ENCODE assay signal across 5 cellular contexts in genomic region chr10:42235736-42236135, GRCh38.
A peak's percentile ranks its signal among the peaks of the same experiment; 100 is the strongest.
DNase-seq lines count a peak whose midpoint lies in the region; ATAC-seq and TF ChIP-seq lines count a peak whose summit lies in the region.
"Not testable (repeated sequence)": the region's sequence is repeated elsewhere in the genome, so short reads cannot be mapped to it uniquely, and the experiment has no call there.

No MANE protein-coding gene starts in this region.

- H3K27me3 ChIP-seq in spleen (replicated peaks in 1 of 7); upper lobe of right lung: not testable (repeated sequence)

- 86 to 92% (median 89%) methylated on average over 13 to 14 of the region's 14 CpGs for WGBS in spleen, 5 donors

- not testable (repeated sequence) for H3K36me3 Mint-ChIP-seq in chondrocyte (ENCODE audit: low read depth); osteocyte (ENCODE audit: unreplicated experiment)

- not testable (repeated sequence) for H3K4me1 ChIP-seq in spleen, upper lobe of right lung

- H3K9me3 ChIP-seq in spleen, result peaks cover 0 to 11% (median 0%) of the 10 kb centered on the region in 8 donors
- not testable (repeated sequence) for H3K9me3 ChIP-seq in upper lobe of right lung

- TF ChIP-seq CTCF in chondrocyte (IDR thresholded peaks at IDR 0.05); osteocyte (IDR thresholded peaks at IDR 0.05); spleen (IDR thresholded peaks at IDR 0.05 in 8 of 11, conservative IDR thresholded peaks at IDR 0.05 in 3 of 11); upper lobe of right lung (IDR thresholded peaks at IDR 0.05): not testable (repeated sequence)

- H3K36me3 ChIP-seq in spleen, upper lobe of right lung: not testable (repeated sequence)

- not testable (repeated sequence) for H3K4me3 Mint-ChIP-seq in chondrocyte (ENCODE audit: unreplicated experiment); osteocyte (ENCODE audit: unreplicated experiment)

- not testable (repeated sequence) for H3K4me3 ChIP-seq in spleen, upper lobe of right lung

- H3K27ac Mint-ChIP-seq in chondrocyte (ENCODE audit: unreplicated experiment); osteocyte (ENCODE audit: unreplicated experiment): not testable (repeated sequence)

- not testable (repeated sequence) for H3K27ac ChIP-seq in spleen, upper lobe of right lung

- TF ChIP-seq POLR2A in spleen (IDR thresholded peaks at IDR 0.05), result not testable (repeated sequence)

- H3K4me1 Mint-ChIP-seq in chondrocyte (ENCODE audit: low read depth); osteocyte (ENCODE audit: unreplicated experiment): not testable (repeated sequence)

- intact Hi-C loops in spleen (cut with DNase I; ENCODE audit: low total_unique reads); upper lobe of right lung (cut with DNase I): not testable (repeated sequence)

- ATAC-seq in upper lobe of right lung, result not testable (repeated sequence)

- H3K27me3 Mint-ChIP-seq in chondrocyte (ENCODE audit: low read depth); osteocyte (ENCODE audit: unreplicated experiment): not testable (repeated sequence)

- peak; percentile 65 for DNase-seq in chondrocyte (ENCODE audit: low spot score)
- peak; percentile 80 for DNase-seq in mesenteric fat pad (ENCODE audit: low spot score)
- peak; percentile 80 for DNase-seq in osteocyte (ENCODE audit: extremely low spot score, unreplicated experiment)
- DNase-seq in spleen, result peak; percentile 65
- DNase-seq in upper lobe of right lung, result peak; percentile 44

- peaks cover 12% of the 10 kb centered on the region for H3K9me3 Mint-ChIP-seq in chondrocyte (ENCODE audit: low read depth)
- H3K9me3 Mint-ChIP-seq in osteocyte (ENCODE audit: unreplicated experiment), result not testable (repeated sequence)
